In genomic region chr15:90231028-90232017, GRCh38 we compare ENCODE assay signal across 9 cellular contexts. TPM values are rescaled to one million over a fixed set of nuclear protein-coding genes. Genes with fewer than 3 reads are reported as not detected.
DNase-seq lines count a peak whose midpoint lies in the region; ATAC-seq and TF ChIP-seq lines count a peak whose summit lies in the region.
"Had no signal": no experiment of that assay in that cellular context is flagged by ENCODE, and none has a peak within 500 bp of the region (broad histone marks: within the 10 kb centered on the region; RNA-seq: fewer than 3 reads in every experiment).

No MANE protein-coding gene starts in this region.

- TF ChIP-seq POLR2A in adrenal gland (IDR thresholded peaks at IDR 0.05) (peak in 1 of 2 donors; percentile 57), prostate gland (IDR thresholded peaks at IDR 0.05) (peak; percentile 3)

- intact Hi-C loops in adrenal gland (cut with DNase I) (no loop called here), prostate gland (cut with DNase I) (no loop called here)

- 32 to 63% (median 51%) methylated on average over 17 to 27 of the region's 27 CpGs for WGBS in adrenal gland, 4 donors
- 48% methylated on average over 27 of the region's 27 CpGs for WGBS in prostate gland

- H3K9me3 ChIP-seq in adrenal gland (replicated peaks in 1 of 3) (no peaks in the 10 kb centered on the region), prostate gland (no peaks in the 10 kb centered on the region)

- no peaks in the 10 kb centered on the region for H3K9me3 Mint-ChIP-seq in T-helper 1 cell treated with Interleukin-12 subunit alpha and Interleukin-12 subunit beta and Interleukin-4 antibody, amounts not matched to agents 30 μg/mL and 1 μg/mL, for 36 hours

- H3K36me3 Mint-ChIP-seq in T-helper 1 cell treated with Interleukin-12 subunit alpha and Interleukin-12 subunit beta and Interleukin-4 antibody, amounts not matched to agents 30 μg/mL and 1 μg/mL, for 36 hours (ENCODE audit: low read depth) = peaks cover 38% of the 10 kb centered on the region

- no peaks in the 10 kb centered on the region for H3K27me3 Mint-ChIP-seq in T-helper 1 cell treated with Interleukin-12 subunit alpha and Interleukin-12 subunit beta and Interleukin-4 antibody, amounts not matched to agents 30 μg/mL and 1 μg/mL, for 36 hours (ENCODE audit: low read depth)

- H3K4me1 ChIP-seq in adrenal gland (replicated peaks in 1 of 2) (peaks cover 41 to 53% of the 10 kb centered on the region in 2 donors), prostate gland (replicated peaks) (peaks cover 17% of the 10 kb centered on the region)

- H3K4me1 Mint-ChIP-seq in T-helper 1 cell treated with Interleukin-12 subunit alpha and Interleukin-12 subunit beta and Interleukin-4 antibody, amounts not matched to agents 30 μg/mL and 1 μg/mL, for 36 hours (ENCODE audit: low read depth) = peaks cover 47% of the 10 kb centered on the region

- H3K27ac ChIP-seq in adrenal gland (peak overlapping the region; percentile 86 to 97 (median 90)), prostate gland (peak overlapping the region; percentile 90 to 95)
- H3K27ac ChIP-seq: cardiac muscle cell had no signal

- TF ChIP-seq CTCF in adrenal gland (IDR thresholded peaks at IDR 0.05) (no peak), prostate gland (IDR thresholded peaks at IDR 0.05) (no peak)

- H3K27me3 ChIP-seq in adrenal gland = no peaks in the 10 kb centered on the region
- H3K27me3 ChIP-seq in prostate gland (replicated peaks; ENCODE audit: insufficient read depth) = no peaks in the 10 kb centered on the region
- H3K27me3 ChIP-seq: cardiac muscle cell had no signal

- DNase-seq in D341Med (ENCODE audit: low spot score) (peak; percentile 13), adrenal gland (peak in 6 of 7 donors; percentile 75 to 81 (median 78)), prostate gland (ENCODE audit: low spot score) (peak; percentile 71), NCI-H526 treated with DMSO at 0.1 percent for 48 hours (lab: John Stamatoyannopoulos, UW) (no peak)

- peaks cover 0 to 43% of the 10 kb centered on the region in 2 donors for H3K36me3 ChIP-seq in adrenal gland (replicated peaks in 1 of 2)
- peaks cover 7 to 10% of the 10 kb centered on the region in 2 donors for H3K36me3 ChIP-seq in prostate gland

- ATAC-seq in GM19328 (IDR thresholded peaks at IDR 0.05; ENCODE audit: unreplicated experiment) = no peak
- no peak for ATAC-seq in GM21528 (IDR thresholded peaks at IDR 0.05; ENCODE audit: low FRiP score, unreplicated experiment)
- no peak for ATAC-seq in GM21737 (IDR thresholded peaks at IDR 0.05; ENCODE audit: unreplicated experiment)

- peak overlapping the region; percentile 88 for H3K27ac Mint-ChIP-seq in T-helper 1 cell treated with Interleukin-12 subunit alpha and Interleukin-12 subunit beta and Interleukin-4 antibody, amounts not matched to agents 30 μg/mL and 1 μg/mL, for 36 hours

- peak overlapping the region; percentile 97 for H3K4me3 Mint-ChIP-seq in T-helper 1 cell treated with Interleukin-12 subunit alpha and Interleukin-12 subunit beta and Interleukin-4 antibody, amounts not matched to agents 30 μg/mL and 1 μg/mL, for 36 hours

- H3K4me3 ChIP-seq in adrenal gland (no peak overlapping the region), prostate gland (peak overlapping the region in 1 of 2 donors; percentile 69)
- H3K4me3 ChIP-seq: cardiac muscle cell had no signal

RNA-seq across cellular contexts. Expression of gene CIB1, which starts 2.4 kb away (rescaled TPM):
- 100 to 1,000 TPM in 5 of 8 donors, 10 to 100 TPM in 3; 38.8 to 191 (median 121) TPM for total RNA-seq in adrenal gland
- polyA plus RNA-seq in adrenal gland = 100 to 1,000 TPM; 138 to 259 (median 141) TPM
- 100 to 1,000 TPM in 1 of 2 donors, 10 to 100 TPM in 1; 48.3 to 104 TPM for total RNA-seq in prostate gland

RNA-seq across cellular contexts. Expression of gene GDPGP1, which starts 2.7 kb away (rescaled TPM):
- total RNA-seq in adrenal gland (10 to 100 TPM in 5 of 8 donors, 1 to 10 TPM in 3; 7.0 to 17.1 (median 10.4) TPM), prostate gland (10 to 100 TPM; 15.4 to 21.5 TPM)
- polyA plus RNA-seq in adrenal gland = 1 to 10 TPM; 2.6 to 4.7 (median 2.9) TPM

RNA-seq across cellular contexts. Expression of gene TTLL13, which starts 18.0 kb away (rescaled TPM):
- total RNA-seq in adrenal gland (under 1 TPM in 3 of 8 donors, not detected in 5; 0.28 to 0.43 (median 0.42) TPM), prostate gland (under 1 TPM in 1 of 2 donors, not detected in 1; 0.51 TPM)
- polyA plus RNA-seq in adrenal gland = 1 to 10 TPM in 1 of 3 donors, under 1 TPM in 2; 0.11 to 1.9 (median 0.20) TPM

RNA-seq across cellular contexts. Expression of gene SEMA4B, which starts 30.2 kb away (rescaled TPM):
- 100 to 1,000 TPM in 4 of 8 donors, 10 to 100 TPM in 4; 27.5 to 155 (median 97.3) TPM for total RNA-seq in adrenal gland
- polyA plus RNA-seq in adrenal gland = 10 to 100 TPM; 20.2 to 50.3 (median 41.6) TPM
- 10 to 100 TPM; 96.1 to 99.6 TPM for total RNA-seq in prostate gland

RNA-seq across cellular contexts. Expression of gene NGRN, which starts 34.1 kb away (rescaled TPM):
- total RNA-seq in adrenal gland (100 to 1,000 TPM in 5 of 8 donors, 10 to 100 TPM in 3; 61.4 to 131 (median 103) TPM), prostate gland (100 to 1,000 TPM; 102 to 108 TPM)
- polyA plus RNA-seq in adrenal gland = 100 to 1,000 TPM in 1 of 3 donors, 10 to 100 TPM in 2; 53.5 to 133 (median 56.3) TPM
